Comparison of ENCODE assay signal across 26 cellular contexts in genomic region chr1:154821083-154821482, GRCh38. TPM values are rescaled to one million over a fixed set of nuclear protein-coding genes. Genes with fewer than 3 reads are reported as not detected.
A peak's percentile ranks its signal among the peaks of the same experiment; 100 is the strongest.
DNase-seq lines count a peak whose midpoint lies in the region; ATAC-seq, FAIRE-seq and TF ChIP-seq lines count a peak whose summit lies in the region.
"Had no signal": no experiment of that assay in that cellular context is flagged by ENCODE, and none has a peak within 500 bp of the region (broad histone marks: within the 10 kb centered on the region; RNA-seq: fewer than 3 reads in every experiment).

No MANE protein-coding gene starts in this region.

- H3K9ac ChIP-seq in Karpas-422 (ENCODE audit: low read length) (peak overlapping the region; percentile 43; the same call in 1 of the 2 replicates), K562 (ENCODE audit: insufficient read depth in 1 of 2, low read depth in 2 of 2, low read length in 2 of 2) (no peak overlapping the region)

- TF ChIP-seq RAD21 in K562 (CRISPR knock-in tag; conservative IDR thresholded peaks at IDR 0.05 in 1 of 2, IDR thresholded peaks at IDR 0.05 in 1 of 2) = no peak

- peak overlapping the region in 2 of 3 experiments; percentile 66 to 70 for H3K27ac Mint-ChIP-seq in nephron
- H3K27ac Mint-ChIP-seq: CD14-positive monocyte had no signal

- DNase-seq in Karpas-422 (no peak), K562 (ENCODE audit: extremely low read depth in 1 of 4, low spot score in 3 of 4) (no peak), NCI-H1105 treated with DMSO at 0.1 percent for 48 hours (lab: John Stamatoyannopoulos, UW) (no peak)
- DNase-seq in stimulated activated CD4-positive, alpha-beta T cell treated with anti-CD3 and anti-CD28 coated beads, Interleukin-2, amount 100 ng/mL, for 48 hours = no peak
- DNase-seq: BE2C; Calu3; CD8-positive, alpha-beta memory T cell; DMS79 treated with DMSO at 0.1 percent for 48 hours; GF-D8; KBM-7; MG63; NCI-H2029; NCI-H446; NCI-H524 treated with DMSO at 0.1 percent for 48 hours; NCI-H82; NK-92 treated with Interleukin-12 subunit alpha and Interleukin-12 subunit beta, amount 100 ng/mL, for 24 hours; PC-3 had no signal

- H3K4me3 ChIP-seq in Karpas-422 (ENCODE audit: low read length) (no peak overlapping the region), K562 (no peak overlapping the region), gastroesophageal sphincter (no peak overlapping the region)
- H3K4me3 ChIP-seq: MG63, SJSA1 had no signal

- H4K20me1 ChIP-seq in Karpas-422 (ENCODE audit: insufficient read depth, low read depth, low read length) = no peaks in the 10 kb centered on the region
- H4K20me1 ChIP-seq in K562 (replicated peaks; ENCODE audit: control insufficient read depth, insufficient read depth, low read length) = no peaks in the 10 kb centered on the region; the same call in 1 of the 2 replicates

- peaks cover 77% of the 10 kb centered on the region for H3K79me2 ChIP-seq in Karpas-422 (ENCODE audit: low read length)
- H3K79me2 ChIP-seq in K562 (ENCODE audit: control insufficient read depth, insufficient read depth, low read length) = no peaks in the 10 kb centered on the region

- TF ChIP-seq POLR2A in K562 (conservative IDR thresholded peaks at IDR 0.05) = no peak
- no peak for TF ChIP-seq POLR2A in gastroesophageal sphincter (IDR thresholded peaks at IDR 0.05)

- BruUV-seq in K562 (replicated peaks; lab: Mats Ljungman, UMichigan) = no TSS peak

- CTCF ChIA-PET in K562 (lab: Yijun Ruan, JAX; ENCODE audit: low intra/inter-chr PET ratio) = no interaction called here

- no peaks in the 10 kb centered on the region for H3K9me1 ChIP-seq in K562 (ENCODE audit: control insufficient read depth, insufficient read depth, low read length)

- ATAC-seq in K562 = no peak
- ATAC-seq in gastroesophageal sphincter = peak; percentile 57
- ATAC-seq in GM19351 (IDR thresholded peaks at IDR 0.05; ENCODE audit: unreplicated experiment) = no peak
- ATAC-seq in HG02884 (IDR thresholded peaks at IDR 0.05; ENCODE audit: unreplicated experiment) = no peak
- ATAC-seq: HCT116, HepG2, PC-3 had no signal

- H3K27ac ChIP-seq in Karpas-422 (ENCODE audit: low read length) (peak overlapping the region; percentile 96), K562 (ENCODE audit: extremely low read depth, low read depth, low read length) (no peak overlapping the region), gastroesophageal sphincter (peak overlapping the region in 1 of 4 donors; percentile 32)
- H3K27ac ChIP-seq: SJSA1 had no signal

- H3K4me1 Mint-ChIP-seq in nephron = peaks cover 71% of the 10 kb centered on the region

- H3K4me1 ChIP-seq in Karpas-422 (ENCODE audit: low read length) = peaks cover 86% of the 10 kb centered on the region
- H3K4me1 ChIP-seq in K562 (replicated peaks in 1 of 2; ENCODE audit: control insufficient read depth in 2 of 2, insufficient read depth in 2 of 2, low read length in 2 of 2) = no peaks in the 10 kb centered on the region
- peaks cover 0 to 18% (median 0%) of the 10 kb centered on the region in 3 donors for H3K4me1 ChIP-seq in gastroesophageal sphincter
- H3K4me1 ChIP-seq: SJSA1 had no signal

- intact Hi-C loops in K562 (cut with micrococcal nuclease) = no loop called here

- peaks cover 2% of the 10 kb centered on the region for H3K9me3 Mint-ChIP-seq in nephron
- H3K9me3 Mint-ChIP-seq: CD14-positive monocyte; CD8-positive, alpha-beta memory T cell had no signal

- no peaks in the 10 kb centered on the region for H3K36me3 Mint-ChIP-seq in nephron (ENCODE audit: low read depth)
- H3K36me3 Mint-ChIP-seq: CD14-positive monocyte; CD8-positive, alpha-beta memory T cell had no signal

- 9% methylated on average over 7 of the region's 7 CpGs for WGBS in K562 (ENCODE audit: insufficient coverage, low coverage, missing lambda C conversion rate)
- 66% methylated on average over 4 to 5 of the region's 7 CpGs for WGBS in gastroesophageal sphincter (ENCODE audit: low coverage in 1 of 2), 2 donors

- H3K4me3 Mint-ChIP-seq in nephron = no peak overlapping the region
- H3K4me3 Mint-ChIP-seq: CD14-positive monocyte; CD8-positive, alpha-beta memory T cell had no signal

- H2AFZ ChIP-seq in Karpas-422 (ENCODE audit: low read length) (no peak overlapping the region), K562 (ENCODE audit: low read depth, low read length) (no peak overlapping the region)

- in situ Hi-C loops in K562 (cut with MboI) = no loop called here

- no peak for TF ChIP-seq CTCF in K562 (IDR thresholded peaks at IDR 0.05 in 2 of 3, conservative IDR thresholded peaks at IDR 0.05 in 1 of 3; ENCODE audit: insufficient read depth in 2 of 3, low read depth in 1 of 3, low read length in 3 of 3)
- no peak for TF ChIP-seq CTCF in gastroesophageal sphincter (IDR thresholded peaks at IDR 0.05)
- no peak for TF ChIP-seq CTCF in nephron (IDR thresholded peaks at IDR 0.05; ENCODE audit: unreplicated experiment in 3 of 3)

- POLR2A ChIA-PET in K562 (lab: Yijun Ruan, JAX) = interaction anchor here (0.6 to 1.1 kb wide), 4 partner anchors 11 to 47 kb away, joined by 3 to 4 read pairs (median 3); no protein-coding TSS in a partner anchor

- FAIRE-seq in K562 (lab: Jason Lieb, UNC) = no peak
- FAIRE-seq: HepG2 had no signal

- no peaks in the 10 kb centered on the region for H3K9me3 ChIP-seq in Karpas-422 (ENCODE audit: low read length)
- H3K9me3 ChIP-seq in K562 (replicated peaks; ENCODE audit: control insufficient read depth, insufficient read depth, low read depth, low read length) = no peaks in the 10 kb centered on the region
- H3K9me3 ChIP-seq in gastroesophageal sphincter = no peaks in the 10 kb centered on the region
- H3K9me3 ChIP-seq: BE2C, MG63, SJSA1 had no signal

- H3K27me3 ChIP-seq in Karpas-422 (ENCODE audit: low read length) (no peaks in the 10 kb centered on the region), K562 (ENCODE audit: control insufficient read depth in 2 of 2, insufficient read depth in 2 of 2, low read length in 2 of 2) (peaks cover 19 to 76% of the 10 kb centered on the region in 2 experiments), gastroesophageal sphincter (no peaks in the 10 kb centered on the region)
- H3K27me3 ChIP-seq: BE2C, MG63 had no signal

- no peaks in the 10 kb centered on the region for H3K9me2 ChIP-seq in Karpas-422 (replicated peaks; ENCODE audit: insufficient read depth, low read length)

- H3K4me2 ChIP-seq in Karpas-422 (ENCODE audit: low read depth, low read length, poor library complexity, severe bottlenecking) = peak overlapping the region; percentile 76
- H3K4me2 ChIP-seq in K562 (ENCODE audit: insufficient read depth, low read length) = no peak overlapping the region

- TF ChIP-seq EP300 in K562 (IDR thresholded peaks at IDR 0.05; ENCODE audit: low read length) (no peak), gastroesophageal sphincter (IDR thresholded peaks at IDR 0.05) (no peak)

- H3K27me3 Mint-ChIP-seq in nephron (ENCODE audit: low read depth) = peaks cover 9% of the 10 kb centered on the region
- H3K27me3 Mint-ChIP-seq: CD8-positive, alpha-beta memory T cell had no signal

- H3K36me3 ChIP-seq in Karpas-422 (ENCODE audit: insufficient read depth, low read length) (peaks cover 16% of the 10 kb centered on the region; the same call in 1 of the 2 replicates), K562 (ENCODE audit: control insufficient read depth, insufficient read depth, low read length) (no peaks in the 10 kb centered on the region), gastroesophageal sphincter (no peaks in the 10 kb centered on the region)
- H3K36me3 ChIP-seq: BE2C, MG63, SJSA1 had no signal

RNA-seq across cellular contexts. Expression of gene KCNN3, which starts 49.0 kb away (rescaled TPM):
- 50.0 and 68.2 TPM in 2 replicates for total RNA-seq in Karpas-422 (2014; rRNA removed; shearing (Covaris generic); ENCODE audit: low replicate concordance)
- total RNA-seq in K562 (2011; cell fraction: chromatin; rRNA removed; ENCODE audit: low replicate concordance) = 0.12 TPM in 1 of 2 replicates, not detected in the other
- 0.17 TPM in 1 of 2 replicates, not detected in the other for total RNA-seq in K562 (2011; cell fraction: nucleolus; rRNA removed)
- total RNA-seq in K562 (2011; cell fraction: nucleoplasm; rRNA removed) = not detected in 2 replicates
- total RNA-seq in K562 (2014; rRNA removed) (0.12 TPM in 1 of 2 replicates, not detected in the other), K562 (2014; rRNA removed; fragmentation: Illumina TruSeq; extraction: Trizol) (not detected in 2 replicates), K562 (2015; rRNA removed; fragmentation: Illumina TruSeq; extraction: Trizol) (not detected in 2 replicates), K562 (2021) (0.02 and 0.04 TPM in 2 replicates), gastroesophageal sphincter (10 to 100 TPM in 1 of 4 donors, 1 to 10 TPM in 3; 1.8 to 13.7 (median 8.1) TPM)
- polyA plus RNA-seq in K562 (2011; rRNA removed) (0.03 TPM in 1 of 2 replicates, not detected in the other), K562 (2014; fragmentation: Illumina TruSeq; extraction: Trizol) (not detected in 2 replicates), K562 (2014; fragmentation: Nextera tagmentation; extraction: Ambion mirVana) (not detected), K562 (2014; rRNA removed) (0.03 TPM in 1 of 2 replicates, not detected in the other)
- 0.01 and 0.07 TPM in 2 replicates for polyA plus RNA-seq in K562 (2011; cell fraction: cytosol; rRNA removed)
- polyA plus RNA-seq in K562 (2011; cell fraction: nucleus; rRNA removed) = 0.01 and 0.07 TPM in 2 replicates
- polyA plus RNA-seq in K562 (2012) = 0.03 and 0.14 TPM in 2 replicates
- 0.07 TPM in 1 of 2 replicates, not detected in the other for polyA minus RNA-seq in K562 (2011; rRNA and poly(A)+ RNA removed)
- polyA minus RNA-seq in K562 (2011; cell fraction: cytosol; rRNA and poly(A)+ RNA removed) = not detected in 2 replicates
- polyA minus RNA-seq in K562 (2011; cell fraction: nucleus; rRNA and poly(A)+ RNA removed) = not detected in 2 replicates
- total RNA-seq: Calu3, HepG2, HT-29, SJSA1 had no signal
- polyA plus RNA-seq: CD14-positive monocyte; CD8-positive, alpha-beta memory T cell; HepG2 had no signal
